ENCODE assay signal across 16 cellular contexts in genomic region chr1:172756029-172756428, GRCh38.
DNase-seq lines count a peak whose midpoint lies in the region; ATAC-seq, FAIRE-seq and TF ChIP-seq lines count a peak whose summit lies in the region.
"Had no signal": no experiment of that assay in that cellular context is flagged by ENCODE, and none has a peak within 500 bp of the region (broad histone marks: within the 10 kb centered on the region; RNA-seq: fewer than 3 reads in every experiment).

No MANE protein-coding gene starts in this region.

- H3K36me3 ChIP-seq in K562 (ENCODE audit: control insufficient read depth, insufficient read depth, low read length) (no peaks in the 10 kb centered on the region), upper lobe of right lung (no peaks in the 10 kb centered on the region)

- CTCF ChIA-PET in K562 (lab: Yijun Ruan, JAX; ENCODE audit: low intra/inter-chr PET ratio), result no interaction called here

- no TSS peak for BruUV-seq in K562 (replicated peaks; lab: Mats Ljungman, UMichigan)

- H3K9me1 ChIP-seq in K562 (ENCODE audit: control insufficient read depth, insufficient read depth, low read length), result no peaks in the 10 kb centered on the region

- H3K9ac ChIP-seq in K562 (ENCODE audit: insufficient read depth in 1 of 2, low read depth in 2 of 2, low read length in 2 of 2), result no peak overlapping the region
- H3K9ac ChIP-seq: GM23248 had no signal

- TF ChIP-seq CTCF in K562 (IDR thresholded peaks at IDR 0.05 in 2 of 3, conservative IDR thresholded peaks at IDR 0.05 in 1 of 3; ENCODE audit: insufficient read depth in 2 of 3, low read depth in 1 of 3, low read length in 3 of 3) (no peak), upper lobe of right lung (IDR thresholded peaks at IDR 0.05) (no peak)

- 3% methylated on average over 4 of the region's 4 CpGs for WGBS in K562 (ENCODE audit: insufficient coverage, low coverage, missing lambda C conversion rate)

- no peak for TF ChIP-seq RAD21 in K562 (CRISPR knock-in tag; conservative IDR thresholded peaks at IDR 0.05 in 1 of 2, IDR thresholded peaks at IDR 0.05 in 1 of 2)

- in situ Hi-C loops in K562 (cut with MboI), result no loop called here

- H3K4me1 ChIP-seq in K562 (replicated peaks in 1 of 2; ENCODE audit: control insufficient read depth in 2 of 2, insufficient read depth in 2 of 2, low read length in 2 of 2) (no peaks in the 10 kb centered on the region), upper lobe of right lung (no peaks in the 10 kb centered on the region)
- H3K4me1 ChIP-seq: Caco-2 had no signal

- H3K27me3 ChIP-seq in K562 (ENCODE audit: control insufficient read depth in 2 of 2, insufficient read depth in 2 of 2, low read length in 2 of 2) (peaks cover 0 to 5% of the 10 kb centered on the region in 2 experiments; a peak in 1 of 5 replicates), upper lobe of right lung (no peaks in the 10 kb centered on the region)

- no peak overlapping the region for H3K4me3 Mint-ChIP-seq in activated CD4-positive, alpha-beta T cell treated with anti-CD3 and anti-CD28 coated beads, Interleukin-2, amount 10 ng/mL, durations not matched to agents 24 days and 14 days
- H3K4me3 Mint-ChIP-seq in stimulated activated naive CD8-positive, alpha-beta T cell treated with anti-CD3 and anti-CD28 coated beads, Interleukin-15, Interleukin-2, amounts not matched to agents 100 ng/mL and 50 ng/mL, for 24 hours, result peak overlapping the region; percentile 38
- peak overlapping the region in 1 of 2 donors; percentile 42 for H3K4me3 Mint-ChIP-seq in stimulated activated naive CD8-positive, alpha-beta T cell treated with anti-CD3 and anti-CD28 coated beads, Interleukin-15, amount 100 ng/mL, for 72 hours
- H3K4me3 Mint-ChIP-seq: CD14-positive monocyte; CD8-positive, alpha-beta memory T cell had no signal

- peaks cover 8% of the 10 kb centered on the region for H3K4me1 Mint-ChIP-seq in activated CD4-positive, alpha-beta T cell treated with anti-CD3 and anti-CD28 coated beads, Interleukin-2, amount 10 ng/mL, durations not matched to agents 24 days and 14 days
- H3K4me1 Mint-ChIP-seq in stimulated activated naive CD8-positive, alpha-beta T cell treated with anti-CD3 and anti-CD28 coated beads, Interleukin-15, Interleukin-2, amounts not matched to agents 100 ng/mL and 50 ng/mL, for 24 hours (ENCODE audit: low read depth), result peaks cover 70% of the 10 kb centered on the region
- H3K4me1 Mint-ChIP-seq in stimulated activated naive CD8-positive, alpha-beta T cell treated with anti-CD3 and anti-CD28 coated beads, Interleukin-15, amount 100 ng/mL, for 72 hours, result peaks cover 75% of the 10 kb centered on the region

- H3K36me3 Mint-ChIP-seq in activated CD4-positive, alpha-beta T cell treated with anti-CD3 and anti-CD28 coated beads, Interleukin-2, amount 10 ng/mL, durations not matched to agents 24 days and 14 days (ENCODE audit: low read depth), result peaks cover 1% of the 10 kb centered on the region
- H3K36me3 Mint-ChIP-seq in stimulated activated naive CD8-positive, alpha-beta T cell treated with anti-CD3 and anti-CD28 coated beads, Interleukin-15, Interleukin-2, amounts not matched to agents 100 ng/mL and 50 ng/mL, for 24 hours (ENCODE audit: low read depth), result no peaks in the 10 kb centered on the region
- H3K36me3 Mint-ChIP-seq: CD14-positive monocyte; CD8-positive, alpha-beta memory T cell had no signal

- H3K4me2 ChIP-seq in K562 (ENCODE audit: insufficient read depth, low read length), result no peak overlapping the region

- H3K4me3 ChIP-seq in K562 (no peak overlapping the region), upper lobe of right lung (no peak overlapping the region)
- H3K4me3 ChIP-seq: GM23248 had no signal

- H3K27ac ChIP-seq in K562 (ENCODE audit: extremely low read depth, low read depth, low read length), result no peak overlapping the region
- H3K27ac ChIP-seq in upper lobe of right lung, result no peak overlapping the region
- H3K27ac ChIP-seq: 22Rv1, GM23248 had no signal

- DNase-seq in activated CD4-positive, alpha-beta T cell treated with anti-CD3 and anti-CD28 coated beads, Interleukin-2, amount 10 ng/mL, durations not matched to agents 24 days and 14 days, result peak; percentile 37
- no peak for DNase-seq in activated CD4-positive, alpha-beta T cell treated with anti-CD3 and anti-CD28 coated beads, Interleukin-2, amount 50 U/mL, for 1 hour
- no peak for DNase-seq in stimulated activated naive CD8-positive, alpha-beta T cell treated with anti-CD3 and anti-CD28 coated beads, Interleukin-15, amount 100 ng/mL, for 72 hours
- DNase-seq in K562 (ENCODE audit: extremely low read depth in 1 of 4, low spot score in 3 of 4) (no peak), upper lobe of right lung (no peak), DMS153 treated with DMSO at 0.1 percent for 48 hours (lab: John Stamatoyannopoulos, UW; ENCODE audit: unreplicated experiment) (no peak), NCI-H146 (lab: John Stamatoyannopoulos, UW) (no peak)
- DNase-seq: Caco-2; CD8-positive, alpha-beta memory T cell; DMS53; GF-D8; GM23248; H7 had no signal

- H3K9me3 ChIP-seq in K562 (replicated peaks; ENCODE audit: control insufficient read depth, insufficient read depth, low read depth, low read length) (no peaks in the 10 kb centered on the region), upper lobe of right lung (no peaks in the 10 kb centered on the region)
- H3K9me3 ChIP-seq: Caco-2 had no signal

- no peaks in the 10 kb centered on the region for H4K20me1 ChIP-seq in K562 (replicated peaks; ENCODE audit: control insufficient read depth, insufficient read depth, low read length)

- intact Hi-C loops in activated CD4-positive, alpha-beta T cell treated with anti-CD3 and anti-CD28 coated beads, Interleukin-2, amount 10 ng/mL, durations not matched to agents 24 days and 14 days (cut with micrococcal nuclease), result no loop called here
- intact Hi-C loops in K562 (cut with micrococcal nuclease) (no loop called here), upper lobe of right lung (cut with DNase I) (no loop called here)

- peak overlapping the region; percentile 1; the same call in 1 of the 2 replicates for H2AFZ ChIP-seq in K562 (ENCODE audit: low read depth, low read length)
- H2AFZ ChIP-seq: GM23248 had no signal

- no peak for TF ChIP-seq EP300 in K562 (IDR thresholded peaks at IDR 0.05; ENCODE audit: low read length)

- H3K27ac Mint-ChIP-seq in activated CD4-positive, alpha-beta T cell treated with anti-CD3 and anti-CD28 coated beads, Interleukin-2, amount 10 ng/mL, durations not matched to agents 24 days and 14 days, result no peak overlapping the region
- no peak overlapping the region for H3K27ac Mint-ChIP-seq in stimulated activated naive CD8-positive, alpha-beta T cell treated with anti-CD3 and anti-CD28 coated beads, Interleukin-15, Interleukin-2, amounts not matched to agents 100 ng/mL and 50 ng/mL, for 24 hours
- H3K27ac Mint-ChIP-seq in stimulated activated naive CD8-positive, alpha-beta T cell treated with anti-CD3 and anti-CD28 coated beads, Interleukin-15, amount 100 ng/mL, for 72 hours, result peak overlapping the region in 1 of 2 donors; percentile 7
- H3K27ac Mint-ChIP-seq: CD8-positive, alpha-beta memory T cell had no signal

- H3K27me3 Mint-ChIP-seq in activated CD4-positive, alpha-beta T cell treated with anti-CD3 and anti-CD28 coated beads, Interleukin-2, amount 10 ng/mL, durations not matched to agents 24 days and 14 days, result peaks cover 46% of the 10 kb centered on the region
- peaks cover 33% of the 10 kb centered on the region for H3K27me3 Mint-ChIP-seq in stimulated activated naive CD8-positive, alpha-beta T cell treated with anti-CD3 and anti-CD28 coated beads, Interleukin-15, Interleukin-2, amounts not matched to agents 100 ng/mL and 50 ng/mL, for 24 hours
- H3K27me3 Mint-ChIP-seq in stimulated activated naive CD8-positive, alpha-beta T cell treated with anti-CD3 and anti-CD28 coated beads, Interleukin-15, amount 100 ng/mL, for 72 hours, result peaks cover 9% of the 10 kb centered on the region

- no peak for ATAC-seq in stimulated activated naive CD8-positive, alpha-beta T cell treated with anti-CD3 and anti-CD28 coated beads, Interleukin-15, amount 100 ng/mL, for 72 hours
- no peak for ATAC-seq in K562
- ATAC-seq in upper lobe of right lung, result peak; percentile 29

- TF ChIP-seq POLR2A in K562 (conservative IDR thresholded peaks at IDR 0.05), result no peak

- no peaks in the 10 kb centered on the region for H3K79me2 ChIP-seq in K562 (ENCODE audit: control insufficient read depth, insufficient read depth, low read length)

- no peak for FAIRE-seq in K562 (lab: Jason Lieb, UNC)

- POLR2A ChIA-PET in K562 (lab: Yijun Ruan, JAX), result interaction anchor here (1.3 kb wide), 1 partner anchor 10 kb away, joined by 3 read pairs; no protein-coding TSS in a partner anchor

- peaks cover 6% of the 10 kb centered on the region for H3K9me3 Mint-ChIP-seq in activated CD4-positive, alpha-beta T cell treated with anti-CD3 and anti-CD28 coated beads, Interleukin-2, amount 10 ng/mL, durations not matched to agents 24 days and 14 days
- H3K9me3 Mint-ChIP-seq in stimulated activated naive CD8-positive, alpha-beta T cell treated with anti-CD3 and anti-CD28 coated beads, Interleukin-15, Interleukin-2, amounts not matched to agents 100 ng/mL and 50 ng/mL, for 24 hours, result no peaks in the 10 kb centered on the region
- no peaks in the 10 kb centered on the region for H3K9me3 Mint-ChIP-seq in stimulated activated naive CD8-positive, alpha-beta T cell treated with anti-CD3 and anti-CD28 coated beads, Interleukin-15, amount 100 ng/mL, for 72 hours
- H3K9me3 Mint-ChIP-seq: CD14-positive monocyte; CD8-positive, alpha-beta memory T cell had no signal

TF ChIP-seq in K562, 482 proteins besides CTCF, POLR2A, EP300 and RAD21:
- TF ChIP-seq ZFP36 (IDR thresholded peaks at IDR 0.05; ENCODE audit: low read depth, low read length, partially characterized antibody) (peak; percentile 9), KLF16 (IDR thresholded peaks at IDR 0.05) (no peak)
